9 cellular contexts compared by ENCODE assay signal in the genomic region with DNA sequence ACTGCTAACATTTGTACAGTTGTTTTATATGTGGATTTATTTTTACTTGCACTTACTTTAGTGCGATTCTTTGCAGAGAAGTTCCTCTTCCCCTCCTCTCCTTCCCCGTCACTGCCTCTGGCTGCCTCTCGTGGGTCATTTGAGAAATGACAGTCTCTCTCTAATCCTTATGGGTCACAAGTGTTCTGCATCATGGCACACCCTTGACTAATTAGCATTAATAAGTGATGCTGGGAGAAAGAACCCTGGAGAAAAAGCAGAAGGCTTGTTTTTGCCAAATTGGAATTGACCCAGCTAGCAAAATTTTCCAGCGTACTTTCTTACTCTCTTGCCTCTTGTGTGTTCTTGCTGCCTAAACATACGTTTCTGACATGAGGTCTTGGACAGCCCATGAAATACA.
DNase-seq lines count a peak whose midpoint lies in the region; ATAC-seq and TF ChIP-seq lines count a peak whose summit lies in the region.
"Had no signal": no experiment of that assay in that cellular context is flagged by ENCODE, and none has a peak within 500 bp of the region (broad histone marks: within the 10 kb centered on the region; RNA-seq: fewer than 3 reads in every experiment).

No MANE protein-coding gene starts in this region.

- H3F3A ChIP-seq in smooth muscle cell (ENCODE audit: low read depth): peaks cover 9% of the 10 kb centered on the region

- ATAC-seq in RWPE2 (ENCODE audit: low read depth): no peak
- ATAC-seq in Right ventricle myocardium superior (ENCODE audit: poor library complexity): peak; percentile 78
- no peak for ATAC-seq in HG03025 (IDR thresholded peaks at IDR 0.05; ENCODE audit: low FRiP score, unreplicated experiment)

- no peaks in the 10 kb centered on the region for H3K79me2 ChIP-seq in smooth muscle cell (ENCODE audit: low read depth)

- POLR2A ChIA-PET in activated CD4-positive, alpha-beta T cell treated with anti-CD3 and anti-CD28 coated beads, Interleukin-2, amount 10 ng/mL, durations not matched to agents 7 days and 5 days (lab: Charles Lee): no interaction called here

- H3K4me1 ChIP-seq in RWPE2 (ENCODE audit: insufficient read depth, poor library complexity, severe bottlenecking) (peaks cover 24% of the 10 kb centered on the region), smooth muscle cell (ENCODE audit: low read depth) (peaks cover 27% of the 10 kb centered on the region)

- WGBS in smooth muscle cell (ENCODE audit: low lambda C conversion rate): 18% methylated on average over 5 of the region's 5 CpGs

- no peaks in the 10 kb centered on the region for H3K36me3 ChIP-seq in RWPE2 (ENCODE audit: low read depth)
- H3K36me3 ChIP-seq in smooth muscle cell (ENCODE audit: low read depth): no peaks in the 10 kb centered on the region

- H3K4me1 Mint-ChIP-seq in activated CD4-positive, alpha-beta T cell treated with anti-CD3 and anti-CD28 coated beads, Interleukin-2, amount 10 ng/mL, durations not matched to agents 7 days and 5 days: peaks cover 18% of the 10 kb centered on the region

- TF ChIP-seq CTCF in RWPE2 (IDR thresholded peaks at IDR 0.05; ENCODE audit: poor library complexity, severe bottlenecking) (no peak), smooth muscle cell (IDR thresholded peaks at IDR 0.05; ENCODE audit: borderline replicate concordance, insufficient read depth, poor library complexity, severe bottlenecking) (no peak), dorsolateral prefrontal cortex (IDR thresholded peaks at IDR 0.05 in 54 of 56, conservative IDR thresholded peaks at IDR 0.05 in 2 of 56; ENCODE audit: low read depth in 1 of 56, partially characterized antibody in 56 of 56) (peak in 15 of 56 donors; percentile 8 to 37 (median 16))

- H3K4me3 Mint-ChIP-seq in activated CD4-positive, alpha-beta T cell treated with anti-CD3 and anti-CD28 coated beads, Interleukin-2, amount 10 ng/mL, durations not matched to agents 7 days and 5 days: no peak overlapping the region

- DNase-seq in NCI-H82 (lab: John Stamatoyannopoulos, UW): peak; percentile 39
- DNase-seq in NCI-H82 treated with DMSO at 0.1 percent for 48 hours (lab: John Stamatoyannopoulos, UW; ENCODE audit: unreplicated experiment): no peak
- no peak for DNase-seq in RWPE2 (ENCODE audit: low spot score)
- no peak for DNase-seq in Right ventricle myocardium superior
- no peak for DNase-seq in smooth muscle cell (lab: John Stamatoyannopoulos, UW; ENCODE audit: unreplicated experiment)
- no peak for DNase-seq in dorsolateral prefrontal cortex
- DNase-seq in activated CD4-positive, alpha-beta T cell treated with anti-CD3 and anti-CD28 coated beads, Interleukin-2, amount 10 ng/mL, durations not matched to agents 7 days and 5 days: no peak
- DNase-seq: NCI-H1930 had no signal

- no peaks in the 10 kb centered on the region for H3K9me3 Mint-ChIP-seq in activated CD4-positive, alpha-beta T cell treated with anti-CD3 and anti-CD28 coated beads, Interleukin-2, amount 10 ng/mL, durations not matched to agents 7 days and 5 days

- CTCF ChIA-PET in activated CD4-positive, alpha-beta T cell treated with anti-CD3 and anti-CD28 coated beads, Interleukin-2, amount 10 ng/mL, durations not matched to agents 7 days and 5 days (lab: Charles Lee): interaction anchor here (1.8 kb wide), 1 partner anchor 9 kb away, joined by 4 read pairs; no protein-coding TSS in a partner anchor

- no peak overlapping the region for H3K27ac Mint-ChIP-seq in activated CD4-positive, alpha-beta T cell treated with anti-CD3 and anti-CD28 coated beads, Interleukin-2, amount 10 ng/mL, durations not matched to agents 7 days and 5 days

- peaks cover 7% of the 10 kb centered on the region for H3K27me3 Mint-ChIP-seq in activated CD4-positive, alpha-beta T cell treated with anti-CD3 and anti-CD28 coated beads, Interleukin-2, amount 10 ng/mL, durations not matched to agents 7 days and 5 days

- H3K9me3 ChIP-seq in RWPE2 (ENCODE audit: severe bottlenecking) (no peaks in the 10 kb centered on the region), smooth muscle cell (replicated peaks; ENCODE audit: low read depth) (no peaks in the 10 kb centered on the region)

- intact Hi-C loops in Right ventricle myocardium superior (cut with DNase I) (no loop called here), dorsolateral prefrontal cortex (cut with DNase I) (no loop called here)

- peak overlapping the region; percentile 92 for H3K9ac ChIP-seq in smooth muscle cell (ENCODE audit: low read depth)

- no peaks in the 10 kb centered on the region for H4K20me1 ChIP-seq in smooth muscle cell (ENCODE audit: low read depth)

- H3K4me3 ChIP-seq in RWPE2 (ENCODE audit: severe bottlenecking) (no peak overlapping the region), smooth muscle cell (no peak overlapping the region), dorsolateral prefrontal cortex (peak overlapping the region in 2 of 59 donors; percentile 6 to 9)

- H3K4me2 ChIP-seq in smooth muscle cell: peak overlapping the region; percentile 50

- H3K27me3 ChIP-seq in RWPE2 (ENCODE audit: insufficient read depth, poor library complexity, severe bottlenecking): no peaks in the 10 kb centered on the region
- H3K27me3 ChIP-seq in smooth muscle cell (ENCODE audit: low read depth): no peaks in the 10 kb centered on the region
- peaks cover 0 to 4% (median 0%) of the 10 kb centered on the region in 45 donors for H3K27me3 ChIP-seq in dorsolateral prefrontal cortex

- H3K36me3 Mint-ChIP-seq in activated CD4-positive, alpha-beta T cell treated with anti-CD3 and anti-CD28 coated beads, Interleukin-2, amount 10 ng/mL, durations not matched to agents 7 days and 5 days (ENCODE audit: low read depth): no peaks in the 10 kb centered on the region

- H3K27ac ChIP-seq in RWPE2 (ENCODE audit: poor library complexity, severe bottlenecking) (peak overlapping the region; percentile 92), smooth muscle cell (ENCODE audit: low read depth) (peak overlapping the region; percentile 99), dorsolateral prefrontal cortex (peak overlapping the region in 3 of 59 donors; percentile 61 to 80 (median 72))

- no peak overlapping the region for H2AFZ ChIP-seq in smooth muscle cell (ENCODE audit: low read depth)
